1 cellular context compared by ENCODE assay signal in genomic region chr18:70366174-70366573, GRCh38.
A peak's percentile ranks its signal among the peaks of the same experiment; 100 is the strongest.
TF ChIP-seq lines count a peak whose summit lies in the region.

No MANE protein-coding gene starts in this region.

TF ChIP-seq in GM23338, 12 proteins besides CTCF, POLR2A, EP300 and RAD21 (continued from another document):
- TF ChIP-seq ZNF462 (CRISPR knock-in tag; IDR thresholded peaks at IDR 0.05) (peak; percentile 90), JUNB (IDR thresholded peaks at IDR 0.05; ENCODE audit: unreplicated experiment) (no peak)
